1 cellular context compared by ENCODE assay signal in the genomic region with DNA sequence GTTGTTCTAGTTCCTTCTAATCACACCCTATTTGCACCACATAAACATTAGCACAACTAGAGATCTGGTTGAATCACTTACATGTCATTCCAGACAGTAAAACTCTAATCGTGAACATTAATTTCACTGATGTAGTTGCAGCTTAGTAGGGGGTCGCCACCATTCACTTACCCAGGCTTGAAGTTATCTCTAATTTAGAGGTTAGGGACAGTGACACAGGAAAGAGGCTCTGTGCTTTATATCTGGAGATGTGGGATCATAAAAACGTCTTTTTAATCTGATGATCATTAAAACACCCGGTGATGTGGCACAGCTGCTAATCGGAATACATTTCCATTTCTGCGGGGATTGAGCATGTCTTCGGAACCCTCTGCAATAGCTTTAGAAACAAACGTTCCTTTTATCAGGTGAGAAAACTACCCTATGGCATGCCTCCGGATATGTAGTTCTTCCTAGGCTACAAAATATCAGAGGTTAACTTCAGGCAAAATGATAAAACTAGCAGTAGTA.
TF ChIP-seq lines count a peak whose summit lies in the region.

No MANE protein-coding gene starts in this region.

TF ChIP-seq in A549, 52 proteins besides CTCF, POLR2A, EP300 and RAD21 (continued from another document):
- TF ChIP-seq, protein P1, sequence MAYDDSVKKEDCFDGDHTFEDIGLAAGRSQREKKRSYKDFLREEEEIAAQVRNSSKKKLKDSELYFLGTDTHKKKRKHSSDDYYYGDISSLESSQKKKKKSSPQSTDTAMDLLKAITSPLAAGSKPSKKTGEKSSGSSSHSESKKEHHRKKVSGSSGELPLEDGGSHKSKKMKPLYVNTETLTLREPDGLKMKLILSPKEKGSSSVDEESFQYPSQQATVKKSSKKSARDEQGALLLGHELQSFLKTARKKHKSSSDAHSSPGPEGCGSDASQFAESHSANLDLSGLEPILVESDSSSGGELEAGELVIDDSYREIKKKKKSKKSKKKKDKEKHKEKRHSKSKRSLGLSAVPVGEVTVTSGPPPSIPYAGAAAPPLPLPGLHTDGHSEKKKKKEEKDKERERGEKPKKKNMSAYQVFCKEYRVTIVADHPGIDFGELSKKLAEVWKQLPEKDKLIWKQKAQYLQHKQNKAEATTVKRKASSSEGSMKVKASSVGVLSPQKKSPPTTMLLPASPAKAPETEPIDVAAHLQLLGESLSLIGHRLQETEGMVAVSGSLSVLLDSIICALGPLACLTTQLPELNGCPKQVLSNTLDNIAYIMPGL (CRISPR knock-in tag; IDR thresholded peaks at IDR 0.05; ENCODE audit: borderline replicate concordance) = no peak
- TF ChIP-seq RNF2 (IDR thresholded peaks at IDR 0.05; ENCODE audit: borderline replicate concordance, low read depth) = no peak
- no peak for TF ChIP-seq FOSL2 (IDR thresholded peaks at IDR 0.05)
- no peak for TF ChIP-seq FOSL2 (CRISPR knock-in tag; IDR thresholded peaks at IDR 0.05)
- TF ChIP-seq ESRRA (IDR thresholded peaks at IDR 0.05; ENCODE audit: borderline replicate concordance, low read length) = no peak
- no peak for TF ChIP-seq CBX8 (IDR thresholded peaks at IDR 0.05)
- TF ChIP-seq ZC3H11A (IDR thresholded peaks at IDR 0.05) = no peak
- TF ChIP-seq PHF8 (IDR thresholded peaks at IDR 0.05; ENCODE audit: borderline replicate concordance, low read depth) = no peak
- no peak for TF ChIP-seq ZFP36 (IDR thresholded peaks at IDR 0.05; ENCODE audit: borderline replicate concordance, partially characterized antibody)
- TF ChIP-seq MAFK (IDR thresholded peaks at IDR 0.05; ENCODE audit: partially characterized antibody) = no peak
- no peak for TF ChIP-seq RCOR1 (IDR thresholded peaks at IDR 0.05; ENCODE audit: low read depth, low read length)
